17 cellular contexts compared by ENCODE assay signal in genomic region chr1:47684964-47685762, GRCh38.
DNase-seq lines count a peak whose midpoint lies in the region; ATAC-seq, FAIRE-seq and TF ChIP-seq lines count a peak whose summit lies in the region.
"Had no signal": no experiment of that assay in that cellular context is flagged by ENCODE, and none has a peak within 500 bp of the region (broad histone marks: within the 10 kb centered on the region; RNA-seq: fewer than 3 reads in every experiment).

No MANE protein-coding gene starts in this region.

- no peaks in the 10 kb centered on the region for H3K9me3 ChIP-seq in effector memory CD4-positive, alpha-beta T cell (ENCODE audit: control insufficient read depth, low read length)
- H3K9me3 ChIP-seq: psoas muscle had no signal

- no peak overlapping the region for H3K27ac ChIP-seq in effector memory CD4-positive, alpha-beta T cell (ENCODE audit: insufficient read depth, low read length, poor library complexity, severe bottlenecking)
- H3K27ac ChIP-seq: epithelial cell of prostate, psoas muscle had no signal

- no peak overlapping the region for H3K4me3 ChIP-seq in effector memory CD4-positive, alpha-beta T cell (ENCODE audit: insufficient read depth, low read depth, low read length, poor library complexity, severe bottlenecking)
- H3K4me3 ChIP-seq: psoas muscle had no signal

- no peaks in the 10 kb centered on the region for H3K36me3 ChIP-seq in effector memory CD4-positive, alpha-beta T cell (ENCODE audit: control insufficient read depth, insufficient read depth, low read length)

- ATAC-seq in HG02970 (IDR thresholded peaks at IDR 0.05; ENCODE audit: low FRiP score, unreplicated experiment), result no peak
- ATAC-seq: psoas muscle, WTC11 had no signal

- DNase-seq in activated effector memory CD4-positive, alpha-beta T cell treated with anti-CD3 and anti-CD28 coated beads, Interleukin-2, amount 50 U/mL, for 16 hours, result peak; percentile 45
- no peak for DNase-seq in activated effector memory CD4-positive, alpha-beta T cell treated with Interleukin-2 at 50 U/mL for 16 hours
- DNase-seq in chondrocyte (ENCODE audit: low spot score) (no peak), nephron progenitor cell (peak; percentile 43), urothelium cell line (ENCODE audit: low spot score) (peak; percentile 54)
- no peak for DNase-seq in activated CD4-positive, alpha-beta T cell treated with anti-CD3 and anti-CD28 coated beads for 4 hours
- no peak for DNase-seq in effector memory CD4-positive, alpha-beta T cell
- DNase-seq: activated naive CD4-positive, alpha-beta T cell treated with anti-CD3 and anti-CD28 coated beads, Interleukin-2, amount 50 U/mL, for 16 hours; central memory CD4-positive, alpha-beta T cell; kidney; NCI-H187 treated with DMSO at 0.1 percent for 48 hours; NCI-H748 treated with DMSO at 0.1 percent for 48 hours; psoas muscle had no signal

- H3K4me1 Mint-ChIP-seq in chondrocyte (ENCODE audit: low read depth) (peaks cover 42% of the 10 kb centered on the region), nephron progenitor cell (peaks cover 88% of the 10 kb centered on the region)

- H3K9me3 Mint-ChIP-seq in chondrocyte (ENCODE audit: low read depth) (no peaks in the 10 kb centered on the region), nephron progenitor cell (no peaks in the 10 kb centered on the region)
- H3K9me3 Mint-ChIP-seq: WTC11 had no signal

- no peaks in the 10 kb centered on the region for H3K36me3 Mint-ChIP-seq in chondrocyte (ENCODE audit: low read depth)
- no peaks in the 10 kb centered on the region for H3K36me3 Mint-ChIP-seq in nephron progenitor cell (ENCODE audit: low read depth)
- H3K36me3 Mint-ChIP-seq: WTC11 had no signal

- no peak for FAIRE-seq in urothelium cell line (lab: Jason Lieb, UNC)
- FAIRE-seq: HTR-8/SVneo, kidney had no signal

- H3K4me1 ChIP-seq in effector memory CD4-positive, alpha-beta T cell (ENCODE audit: control insufficient read depth, insufficient read depth, low read length, poor library complexity, severe bottlenecking), result no peaks in the 10 kb centered on the region
- H3K4me1 ChIP-seq: psoas muscle had no signal

- H3K27me3 Mint-ChIP-seq in chondrocyte (ENCODE audit: low read depth), result peaks cover 15% of the 10 kb centered on the region
- H3K27me3 Mint-ChIP-seq in nephron progenitor cell (ENCODE audit: low read depth, poor library complexity), result peaks cover 14% of the 10 kb centered on the region

- TF ChIP-seq CTCF in chondrocyte (IDR thresholded peaks at IDR 0.05), result peak; percentile 6
- TF ChIP-seq CTCF in nephron progenitor cell (IDR thresholded peaks at IDR 0.05), result no peak

- peak overlapping the region; percentile 40 for H3K4me3 Mint-ChIP-seq in chondrocyte (ENCODE audit: unreplicated experiment)
- H3K4me3 Mint-ChIP-seq in nephron progenitor cell, result peak overlapping the region; percentile 48
- H3K4me3 Mint-ChIP-seq: WTC11 had no signal

- no peaks in the 10 kb centered on the region for H3K27me3 ChIP-seq in effector memory CD4-positive, alpha-beta T cell (replicated peaks; ENCODE audit: control insufficient read depth, insufficient read depth, low read length, poor library complexity, severe bottlenecking)

- H3K27ac Mint-ChIP-seq in chondrocyte (ENCODE audit: unreplicated experiment) (peak overlapping the region; percentile 95), nephron progenitor cell (peak overlapping the region; percentile 38)
- H3K27ac Mint-ChIP-seq: WTC11 had no signal

Comparison
In these comparisons a context has a peak if more than half of its experiments do, and no peak if none do; other contexts are left out.
1. DNase-seq: peak in activated effector memory CD4-positive, alpha-beta T cell treated with anti-CD3 and anti-CD28 coated beads, Interleukin-2, amount 50 U/mL, for 16 hours (single experiment), nephron progenitor cell (single experiment) and urothelium cell line (single experiment); none in activated effector memory CD4-positive, alpha-beta T cell treated with Interleukin-2 at 50 U/mL for 16 hours (single experiment), chondrocyte (single experiment), activated CD4-positive, alpha-beta T cell treated with anti-CD3 and anti-CD28 coated beads for 4 hours (0 of 2) and effector memory CD4-positive, alpha-beta T cell (0 of 3).